8 cellular contexts compared by ENCODE assay signal in the genomic region with DNA sequence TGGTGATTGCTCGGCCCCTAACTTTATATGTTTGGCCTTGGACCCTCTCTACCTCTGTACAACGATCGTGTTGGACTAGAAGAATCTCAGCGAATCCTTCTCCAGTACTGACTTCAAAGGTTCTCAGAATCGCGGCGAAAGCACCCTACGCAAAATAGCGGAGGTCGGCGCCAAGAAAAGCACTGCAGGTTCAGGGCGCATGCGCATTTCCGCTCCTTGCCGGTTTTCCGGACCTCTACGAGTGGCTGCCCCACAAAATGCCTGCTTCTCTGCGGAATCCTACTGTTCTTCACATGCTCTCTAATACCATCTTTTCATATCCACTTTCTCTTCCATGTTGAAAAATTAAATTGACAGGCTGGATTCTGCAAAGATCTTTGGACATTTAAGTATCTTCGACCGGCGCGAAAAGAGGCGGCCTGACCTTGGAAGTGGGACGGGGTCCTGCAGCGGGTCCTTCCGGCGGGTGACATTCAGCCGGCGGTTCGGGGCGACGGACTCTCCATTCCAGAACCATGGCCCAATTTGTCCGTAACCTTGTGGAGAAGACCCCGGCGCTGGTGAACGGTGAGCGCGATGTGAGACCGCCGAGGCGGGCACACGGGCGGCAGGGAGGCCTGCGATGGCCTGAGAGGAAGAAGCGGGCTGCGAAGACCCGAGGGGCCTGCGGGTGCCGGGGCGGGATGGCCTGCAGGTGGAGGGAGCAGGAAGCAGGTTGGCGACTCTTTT. TPM values are rescaled to one million over a fixed set of nuclear protein-coding genes. Genes with fewer than 3 reads are reported as not detected.
DNase-seq lines count a peak whose midpoint lies in the region; ATAC-seq, FAIRE-seq and TF ChIP-seq lines count a peak whose summit lies in the region.

A gene with protein sequence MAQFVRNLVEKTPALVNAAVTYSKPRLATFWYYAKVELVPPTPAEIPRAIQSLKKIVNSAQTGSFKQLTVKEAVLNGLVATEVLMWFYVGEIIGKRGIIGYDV (plus strand): TSS at position 456 of the 729 bp plus-strand sequence. CDS start 60 bp downstream, at position 516.

- no peaks in the 10 kb centered on the region for H3K9me3 ChIP-seq in kidney (ENCODE audit: control insufficient read depth in 1 of 2, low read length in 2 of 2)

- no peaks in the 10 kb centered on the region for H3K36me3 ChIP-seq in kidney (ENCODE audit: control insufficient read depth in 1 of 2, insufficient read depth in 2 of 2, low read length in 2 of 2)

- H3K27ac ChIP-seq in 22Rv1 = peak within 1 kb of the TSS; percentile 90
- H3K27ac ChIP-seq in kidney (ENCODE audit: low read depth in 2 of 2, low read length in 2 of 2) = peak within 1 kb of the TSS; percentile 96 to 98

- intact Hi-C loops in kidney (cut with DNase I) = no loop called here

- peak within 1 kb of the TSS; percentile 85 to 98 for H3K4me3 ChIP-seq in kidney (ENCODE audit: low read length in 2 of 2)

- H3K4me1 ChIP-seq in kidney (ENCODE audit: control insufficient read depth in 1 of 2, insufficient read depth in 1 of 2, low read depth in 1 of 2, low read length in 2 of 2) = peaks cover 4 to 6% of the 10 kb centered on the region in 2 donors

- ATAC-seq in GM18520 (IDR thresholded peaks at IDR 0.05; ENCODE audit: unreplicated experiment) = peak; percentile 38
- ATAC-seq in HG03196 (IDR thresholded peaks at IDR 0.05; ENCODE audit: unreplicated experiment) = peak; percentile 58

- no peak for TF ChIP-seq CTCF in 22Rv1 (IDR thresholded peaks at IDR 0.05)
- TF ChIP-seq CTCF in kidney (IDR thresholded peaks at IDR 0.05; ENCODE audit: borderline replicate concordance, extremely low read depth, insufficient read depth) = peak; percentile 4

- DNase-seq in NCI-H460 (ENCODE audit: extremely low read depth, low read depth) (peak; percentile 83), cerebellum (ENCODE audit: low spot score) (peak; percentile 87), kidney (peak; percentile 95)
- DNase-seq in activated CD4-positive, alpha-beta T cell treated with anti-CD3 and anti-CD28 coated beads for 1 hour = peak; percentile 88
- DNase-seq in stimulated activated CD4-positive, alpha-beta T cell treated with anti-CD3 and anti-CD28 coated beads, Interleukin-15, amount 100 ng/mL, for 1 hour (ENCODE audit: low read depth in 1 of 2, low spot score in 1 of 2) = peak; percentile 78 to 80

- no peak for FAIRE-seq in kidney (lab: Jason Lieb, UNC)

- H3K9ac ChIP-seq in kidney (ENCODE audit: low read length in 2 of 2) = peak within 1 kb of the TSS; percentile 82 to 83

RNA-seq across cellular contexts. Expression of the gene that starts here (rescaled TPM):
- 155 and 161 TPM in 2 replicates for total RNA-seq in NCI-H460 (2014; rRNA removed; shearing (Covaris generic))
- 33.7 and 1,597 TPM in 2 replicates for polyA plus RNA-seq in NCI-H460 (2014; cell fraction: nucleus; rRNA removed)
- total RNA-seq in cerebellum (56.3 TPM), kidney (173 TPM)
- 811 TPM for polyA plus RNA-seq in kidney (ENCODE audit: insufficient read depth, low read depth, low replicate concordance)

Comparison
In these comparisons a context has a peak if more than half of its experiments do, and no peak if none do; other contexts are left out.
1. Peak in every context shown above with its lines: DNase-seq, ATAC-seq, H3K4me3 ChIP-seq and H3K27ac ChIP-seq.